Comparison of ENCODE assay signal across 1 cellular context in the genomic region with DNA sequence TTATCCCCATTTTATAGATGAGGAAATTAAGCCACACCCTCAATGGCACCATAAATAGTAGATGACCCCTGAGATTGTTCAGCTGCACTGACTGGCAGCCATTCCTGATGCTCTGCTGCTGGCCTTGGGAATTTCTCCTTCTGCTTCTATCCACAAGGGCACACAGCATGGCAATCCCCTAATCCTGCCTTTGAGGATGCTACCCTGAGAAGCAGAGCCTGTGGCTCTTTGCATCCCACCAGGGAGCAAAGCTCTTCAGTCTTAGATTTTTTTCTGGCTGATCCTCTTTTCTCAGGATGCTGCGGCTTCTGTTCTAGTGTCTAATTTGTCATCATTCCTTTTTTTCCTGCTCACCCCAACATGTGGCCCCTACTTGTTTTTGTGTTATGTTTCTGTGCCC.
TF ChIP-seq lines count a peak whose summit lies in the region.

No MANE protein-coding gene starts in this region.

TF ChIP-seq in H1, 55 proteins besides CTCF, POLR2A, EP300 and RAD21:
- TF ChIP-seq KDM1A (IDR thresholded peaks at IDR 0.05; ENCODE audit: borderline replicate concordance, low read length) (no peak), YY1 (IDR thresholded peaks at IDR 0.05; ENCODE audit: low read depth, low read length) (0 out of 2 replicates have a peak, but pooled peaks have one; percentile 33)
TF ChIP-seq in H1: peak in this region for 1.
